ENCODE assay signal across 8 cellular contexts in genomic region chr10:74177140-74177677, GRCh38. TPM values are rescaled to one million over a fixed set of nuclear protein-coding genes. Genes with fewer than 3 reads are reported as not detected.
DNase-seq lines count a peak whose midpoint lies in the region; ATAC-seq, FAIRE-seq and TF ChIP-seq lines count a peak whose summit lies in the region.

No MANE protein-coding gene starts in this region.

- H3K27ac ChIP-seq in brain microvascular endothelial cell (peak overlapping the region; percentile 81), kidney (ENCODE audit: low read depth in 2 of 2, low read length in 2 of 2) (peak overlapping the region; percentile 87 to 96)

- H3K9ac ChIP-seq in kidney (ENCODE audit: low read length in 2 of 2): peak overlapping the region; percentile 52 to 96

- ATAC-seq in HG03135 (IDR thresholded peaks at IDR 0.05; ENCODE audit: unreplicated experiment) (peak; percentile 11), GM18519 (IDR thresholded peaks at IDR 0.05; ENCODE audit: low FRiP score, unreplicated experiment) (no peak), GM18867 (IDR thresholded peaks at IDR 0.05; ENCODE audit: unreplicated experiment) (no peak)

- peak overlapping the region; percentile 72 for H3K4me3 ChIP-seq in GM08714 (ENCODE audit: low read length)
- peak overlapping the region; percentile 96 for H3K4me3 ChIP-seq in brain microvascular endothelial cell (ENCODE audit: low read depth, low read length)
- peak overlapping the region; percentile 93 to 100 for H3K4me3 ChIP-seq in kidney (ENCODE audit: low read length in 2 of 2)

- H3K36me3 ChIP-seq in brain microvascular endothelial cell (replicated peaks) (no peaks in the 10 kb centered on the region), kidney (ENCODE audit: control insufficient read depth in 1 of 2, insufficient read depth in 2 of 2, low read length in 2 of 2) (no peaks in the 10 kb centered on the region)

- in situ Hi-C loops in brain microvascular endothelial cell (cut with HindIII; ENCODE audit: low pct_ligation_motif_present, low sequenced_read_pairs): no loop called here

- no peak for FAIRE-seq in kidney (lab: Jason Lieb, UNC)

- no peaks in the 10 kb centered on the region for H3K27me3 ChIP-seq in brain microvascular endothelial cell (replicated peaks)

- H3K9me3 ChIP-seq in kidney (ENCODE audit: control insufficient read depth in 1 of 2, low read length in 2 of 2): no peaks in the 10 kb centered on the region

- DNase-seq in SW480 (ENCODE audit: low spot score) (peak; percentile 45), brain microvascular endothelial cell (peak; percentile 22), kidney (peak; percentile 82)
- peak; percentile 47 for DNase-seq in stimulated activated CD4-positive, alpha-beta T cell treated with anti-CD3 and anti-CD28 coated beads, Interleukin-1b, Interleukin-23, amount 100 ng/mL, for 48 hours

- intact Hi-C loops in kidney (cut with DNase I): no loop called here

- H3K4me1 ChIP-seq in kidney (ENCODE audit: control insufficient read depth in 1 of 2, insufficient read depth in 1 of 2, low read depth in 1 of 2, low read length in 2 of 2): peaks cover 0 to 8% of the 10 kb centered on the region in 2 donors

- TF ChIP-seq CTCF in brain microvascular endothelial cell (IDR thresholded peaks at IDR 0.05; ENCODE audit: low read depth, low read length, missing control alignments) (no peak), kidney (IDR thresholded peaks at IDR 0.05; ENCODE audit: borderline replicate concordance, extremely low read depth, insufficient read depth) (no peak)

RNA-seq across cellular contexts. Expression of gene ADK, which starts 26.2 kb away (rescaled TPM):
- 33.0 TPM for total RNA-seq in kidney
- 38.3 TPM for polyA plus RNA-seq in kidney (ENCODE audit: insufficient read depth, low read depth, low replicate concordance)

RNA-seq across cellular contexts. Expression of gene AP3M1, which starts 26.6 kb away (rescaled TPM):
- total RNA-seq in kidney: 30.1 TPM
- polyA plus RNA-seq in kidney (ENCODE audit: insufficient read depth, low read depth, low replicate concordance): 14.6 TPM

Comparison
In these comparisons a context has a peak if more than half of its experiments do, and no peak if none do; other contexts are left out.
1. DNase-seq: peak in every context shown above with its lines; median percentile 82 in kidney; 47 in stimulated activated CD4-positive, alpha-beta T cell treated with anti-CD3 and anti-CD28 coated beads, Interleukin-1b, Interleukin-23, amount 100 ng/mL, for 48 hours; 45 in SW480; 22 in brain microvascular endothelial cell.